In the genomic region with DNA sequence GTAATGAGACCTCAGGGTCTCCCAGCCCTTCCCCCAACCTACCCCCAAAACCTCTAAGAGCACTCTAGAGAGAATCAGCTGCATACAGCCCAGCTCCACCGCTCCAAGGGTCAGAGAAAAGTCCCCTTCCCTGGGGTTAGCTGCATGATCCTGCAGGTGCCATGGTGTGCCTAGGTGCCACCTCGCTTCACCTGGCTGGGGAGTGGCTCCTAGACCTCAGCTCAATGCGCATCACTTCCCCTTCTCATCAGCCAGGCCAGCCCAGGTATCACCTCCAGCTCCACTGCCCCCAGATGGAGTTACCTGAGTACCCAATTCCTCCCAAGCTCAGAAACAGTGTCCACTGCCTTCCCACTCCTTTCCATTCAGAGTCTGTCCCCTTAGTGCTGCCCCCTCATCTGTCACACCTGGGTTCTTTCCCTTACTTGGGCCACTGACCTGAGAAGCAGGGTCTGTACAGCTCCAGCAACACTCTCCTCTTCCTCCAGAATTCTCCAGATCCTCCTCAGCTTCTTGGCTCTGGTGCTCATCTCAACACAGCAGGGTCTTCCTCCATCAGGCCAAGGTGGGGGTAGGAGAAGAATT, we compare ENCODE assay signal across 10 cellular contexts. TPM values are rescaled to one million over a fixed set of nuclear protein-coding genes. Genes with fewer than 3 reads are reported as not detected.
DNase-seq lines count a peak whose midpoint lies in the region; ATAC-seq and TF ChIP-seq lines count a peak whose summit lies in the region.
"Had no signal": no experiment of that assay in that cellular context is flagged by ENCODE, and none has a peak within 500 bp of the region (broad histone marks: within the 10 kb centered on the region; RNA-seq: fewer than 3 reads in every experiment).

No MANE protein-coding gene starts in this region.

- H3K4me1 ChIP-seq in ACC112 (ENCODE audit: control insufficient read depth, insufficient read depth, low read length, unreplicated experiment) (peaks cover 23% of the 10 kb centered on the region), neural progenitor cell (peaks cover 13% of the 10 kb centered on the region)

- H3K36me3 ChIP-seq in ACC112 (ENCODE audit: insufficient read depth, low read length) = no peaks in the 10 kb centered on the region
- H3K36me3 ChIP-seq in neural progenitor cell = no peaks in the 10 kb centered on the region

- peaks cover 58% of the 10 kb centered on the region for H3K4me1 Mint-ChIP-seq in brain
- H3K4me1 Mint-ChIP-seq in neural progenitor cell = peaks cover 24% of the 10 kb centered on the region

- H3K9me3 ChIP-seq in neural progenitor cell (ENCODE audit: low read depth) = no peaks in the 10 kb centered on the region

- in situ Hi-C loops in GM13977 (cut with MboI; ENCODE audit: low pct_unique_long_range_greater_than_20kb, low sequenced_read_pairs, unreplicated experiment) = loop anchor here (5.0 kb wide), 1 partner anchor 65 kb away; no protein-coding TSS in a partner anchor

- H3K27ac Mint-ChIP-seq in brain = peak overlapping the region; percentile 99 to 100 (median 100)
- peak overlapping the region; percentile 57 for H3K27ac Mint-ChIP-seq in neural progenitor cell

- no peaks in the 10 kb centered on the region for H4K20me1 ChIP-seq in neural progenitor cell (ENCODE audit: low read depth)

- peak; percentile 10 for DNase-seq in GM13977 (ENCODE audit: low spot score)
- peak; percentile 0 for DNase-seq in neural progenitor cell (ENCODE audit: low spot score)
- no peak for DNase-seq in nucleus accumbens (lab: John Stamatoyannopoulos, UW)
- DNase-seq in epidermal melanocyte (ENCODE audit: insufficient read length, low spot score) = no peak
- no peak for DNase-seq in NCI-H2107 treated with DMSO at 0.1 percent for 48 hours (lab: John Stamatoyannopoulos, UW; ENCODE audit: unreplicated experiment)

- H3K4me3 Mint-ChIP-seq in brain (peak overlapping the region; percentile 95 to 99 (median 97)), neural progenitor cell (peak overlapping the region; percentile 98)

- H2AFZ ChIP-seq in ACC112 (ENCODE audit: low read length, unreplicated experiment) (peak overlapping the region; percentile 99), neural progenitor cell (replicated peaks) (no peak overlapping the region)

- H3K4me2 ChIP-seq in neural progenitor cell = peak overlapping the region; percentile 57

- no peaks in the 10 kb centered on the region for H3K27me3 ChIP-seq in ACC112 (ENCODE audit: insufficient read depth, low read length)
- H3K27me3 ChIP-seq in neural progenitor cell = no peaks in the 10 kb centered on the region

- no peaks in the 10 kb centered on the region for H3K36me3 Mint-ChIP-seq in brain
- no peaks in the 10 kb centered on the region for H3K36me3 Mint-ChIP-seq in neural progenitor cell

- no peak for ATAC-seq in HG03159 (IDR thresholded peaks at IDR 0.05; ENCODE audit: unreplicated experiment)

- H3K27ac ChIP-seq in ACC112 (ENCODE audit: low read depth, low read length) (no peak overlapping the region), neural progenitor cell (no peak overlapping the region)
- H3K27ac ChIP-seq: epithelial cell of prostate had no signal

- H3K9me3 Mint-ChIP-seq in brain (no peaks in the 10 kb centered on the region), neural progenitor cell (no peaks in the 10 kb centered on the region)

- peaks cover 6% of the 10 kb centered on the region for H3F3A ChIP-seq in neural progenitor cell (ENCODE audit: low read depth)

- no peaks in the 10 kb centered on the region for H3K79me2 ChIP-seq in ACC112 (ENCODE audit: control insufficient read depth, insufficient read depth, low read length, unreplicated experiment)
- H3K79me2 ChIP-seq in neural progenitor cell (ENCODE audit: low read depth) = no peaks in the 10 kb centered on the region

- H3K9ac ChIP-seq in neural progenitor cell = no peak overlapping the region

- H3K4me3 ChIP-seq in ACC112 (ENCODE audit: low read depth, low read length) (no peak overlapping the region), neural progenitor cell (no peak overlapping the region)
- H3K4me3 ChIP-seq: lung had no signal

- no peak for TF ChIP-seq CTCF in GM13977 (IDR thresholded peaks at IDR 0.05; ENCODE audit: extremely low read depth, insufficient read depth, missing control alignments)
- TF ChIP-seq CTCF in brain (conservative IDR thresholded peaks at IDR 0.05) = no peak
- no peak for TF ChIP-seq CTCF in neural progenitor cell (IDR thresholded peaks at IDR 0.05)

- H3K27me3 Mint-ChIP-seq in brain (no peaks in the 10 kb centered on the region), neural progenitor cell (ENCODE audit: insufficient read depth, low read depth) (peaks cover 2% of the 10 kb centered on the region)

RNA-seq across cellular contexts. Expression of a gene that starts 1.3 kb away (rescaled TPM):
- polyA plus RNA-seq in brain (ENCODE audit: insufficient read depth, low read depth, low replicate concordance) = 109 TPM
- total RNA-seq in neural progenitor cell (ENCODE audit: low replicate concordance) = 13.0 and 17.7 TPM in 2 replicates

RNA-seq across cellular contexts. Expression of a gene that starts 21.7 kb away (rescaled TPM):
- polyA plus RNA-seq in brain (ENCODE audit: insufficient read depth, low read depth, low replicate concordance) = 6.2 TPM
- total RNA-seq in neural progenitor cell (ENCODE audit: low replicate concordance) = 20.5 and 38.0 TPM in 2 replicates

RNA-seq across cellular contexts. Expression of a gene that starts 40.3 kb away (rescaled TPM):
- polyA plus RNA-seq in brain (ENCODE audit: insufficient read depth, low read depth, low replicate concordance) = 36.6 TPM
- 17.6 and 46.1 TPM in 2 replicates for total RNA-seq in neural progenitor cell (ENCODE audit: low replicate concordance)

Comparison
In these comparisons a context has a peak if more than half of its experiments do, and no peak if none do; other contexts are left out.
1. DNase-seq: peak in GM13977 (single experiment) and neural progenitor cell (single experiment); none in nucleus accumbens (0 of 56), epidermal melanocyte (single experiment) and NCI-H2107 treated with DMSO at 0.1 percent for 48 hours (single experiment).